Comparison of ENCODE assay signal across 1 cellular context in the genomic region with DNA sequence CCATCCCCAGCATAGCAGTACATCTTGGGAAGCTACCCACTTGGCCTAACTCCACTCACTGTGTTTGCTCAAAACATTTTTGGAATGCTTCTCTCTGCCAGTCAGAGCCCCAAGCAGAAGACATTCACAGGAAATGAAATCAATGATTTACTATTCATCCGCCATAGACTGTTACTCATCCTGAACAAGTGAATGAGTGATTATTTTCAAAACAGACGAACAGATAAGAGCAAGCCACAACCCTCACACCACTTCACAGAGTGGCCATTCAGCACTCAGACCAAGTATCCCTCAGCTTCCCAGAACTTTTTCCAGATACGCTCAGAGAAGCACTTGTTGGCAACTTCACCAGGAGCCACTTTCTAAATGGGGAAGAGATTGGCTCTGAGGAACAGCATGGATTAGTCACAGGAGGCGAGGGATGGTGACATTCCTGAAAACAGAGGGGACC.
TF ChIP-seq lines count a peak whose summit lies in the region.

No MANE protein-coding gene starts in this region.

TF ChIP-seq in HepG2, 621 proteins besides CTCF, POLR2A, EP300 and RAD21 (continued from another document and continues in another):
- TF ChIP-seq, protein P1, sequence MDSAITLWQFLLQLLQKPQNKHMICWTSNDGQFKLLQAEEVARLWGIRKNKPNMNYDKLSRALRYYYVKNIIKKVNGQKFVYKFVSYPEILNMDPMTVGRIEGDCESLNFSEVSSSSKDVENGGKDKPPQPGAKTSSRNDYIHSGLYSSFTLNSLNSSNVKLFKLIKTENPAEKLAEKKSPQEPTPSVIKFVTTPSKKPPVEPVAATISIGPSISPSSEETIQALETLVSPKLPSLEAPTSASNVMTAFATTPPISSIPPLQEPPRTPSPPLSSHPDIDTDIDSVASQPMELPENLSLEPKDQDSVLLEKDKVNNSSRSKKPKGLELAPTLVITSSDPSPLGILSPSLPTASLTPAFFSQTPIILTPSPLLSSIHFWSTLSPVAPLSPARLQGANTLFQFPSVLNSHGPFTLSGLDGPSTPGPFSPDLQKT (CRISPR knock-in tag; IDR thresholded peaks at IDR 0.05; ENCODE audit: borderline replicate concordance), result no peak
- TF ChIP-seq ZNF549 (CRISPR knock-in tag; IDR thresholded peaks at IDR 0.05) (no peak), NR2F1 (CRISPR knock-in tag; IDR thresholded peaks at IDR 0.05) (no peak), LCORL (IDR thresholded peaks at IDR 0.05) (no peak), LCORL (CRISPR knock-in tag; IDR thresholded peaks at IDR 0.05) (0 out of 2 replicates have a peak, but pooled peaks have one; percentile 23), JUNB (CRISPR knock-in tag; IDR thresholded peaks at IDR 0.05; ENCODE audit: borderline replicate concordance) (peak; percentile 72; the same call in 1 of the 2 replicates), ZNF3 (CRISPR knock-in tag; IDR thresholded peaks at IDR 0.05) (peak; percentile 96), ZNF253 (CRISPR knock-in tag; IDR thresholded peaks at IDR 0.05; ENCODE audit: borderline replicate concordance) (no peak), PHF21A (CRISPR knock-in tag; IDR thresholded peaks at IDR 0.05) (peak; percentile 69; the same call in 1 of the 2 replicates), RCOR2 (CRISPR knock-in tag; IDR thresholded peaks at IDR 0.05) (0 out of 2 replicates have a peak, but pooled peaks have one; percentile 45), ATF1 (CRISPR knock-in tag; IDR thresholded peaks at IDR 0.05) (no peak), DPF2 (CRISPR knock-in tag; IDR thresholded peaks at IDR 0.05; ENCODE audit: borderline replicate concordance, low read depth) (peak; percentile 64; the same call in 1 of the 2 replicates), CEBPG (CRISPR knock-in tag; IDR thresholded peaks at IDR 0.05) (no peak), ZNF10 (CRISPR knock-in tag; IDR thresholded peaks at IDR 0.05; ENCODE audit: borderline replicate concordance, low read depth) (no peak), ZFP62 (CRISPR knock-in tag; IDR thresholded peaks at IDR 0.05) (no peak), SALL1 (CRISPR knock-in tag; IDR thresholded peaks at IDR 0.05) (no peak), ZNF235 (CRISPR knock-in tag; IDR thresholded peaks at IDR 0.05; ENCODE audit: borderline replicate concordance) (no peak), KAT8 (CRISPR knock-in tag; IDR thresholded peaks at IDR 0.05) (peak; percentile 35; the same call in 1 of the 2 replicates), ZSCAN9 (CRISPR knock-in tag; IDR thresholded peaks at IDR 0.05; ENCODE audit: borderline replicate concordance) (peak; percentile 100), ZNF713 (CRISPR knock-in tag; IDR thresholded peaks at IDR 0.05) (no peak), ELF3 (CRISPR knock-in tag; IDR thresholded peaks at IDR 0.05) (peak; percentile 51; the same call in 1 of the 2 replicates), KDM2A (CRISPR knock-in tag; IDR thresholded peaks at IDR 0.05; ENCODE audit: borderline replicate concordance, low read depth) (no peak), U2AF1 (optimal IDR thresholded peaks at IDR 0.05; ENCODE audit: low read depth, low read length) (no peak), HDAC2 (CRISPR knock-in tag; IDR thresholded peaks at IDR 0.05) (peak; percentile 67; the same call in 1 of the 2 replicates), NFIC (IDR thresholded peaks at IDR 0.05; ENCODE audit: low read length) (peak; percentile 66), YY1 (IDR thresholded peaks at IDR 0.05; ENCODE audit: insufficient read depth, insufficient replicate concordance, low read depth, low read length) (no peak), KDM3A (CRISPR knock-in tag; IDR thresholded peaks at IDR 0.05; ENCODE audit: low read depth) (no peak), TSC22D2 (CRISPR knock-in tag; IDR thresholded peaks at IDR 0.05; ENCODE audit: borderline replicate concordance) (no peak), PPARG (CRISPR knock-in tag; conservative IDR thresholded peaks at IDR 0.05) (0 out of 2 replicates have a peak, but pooled peaks have one; percentile 43), IKZF4 (CRISPR knock-in tag; IDR thresholded peaks at IDR 0.05; ENCODE audit: borderline replicate concordance, low read depth, not compliant biosample characterization) (no peak), GLI4 (CRISPR knock-in tag; IDR thresholded peaks at IDR 0.05; ENCODE audit: borderline replicate concordance) (no peak), SCMH1 (CRISPR knock-in tag; IDR thresholded peaks at IDR 0.05; ENCODE audit: borderline replicate concordance) (no peak), SNAI1 (CRISPR knock-in tag; IDR thresholded peaks at IDR 0.05; ENCODE audit: borderline replicate concordance) (no peak)
- TF ChIP-seq, protein P2, sequence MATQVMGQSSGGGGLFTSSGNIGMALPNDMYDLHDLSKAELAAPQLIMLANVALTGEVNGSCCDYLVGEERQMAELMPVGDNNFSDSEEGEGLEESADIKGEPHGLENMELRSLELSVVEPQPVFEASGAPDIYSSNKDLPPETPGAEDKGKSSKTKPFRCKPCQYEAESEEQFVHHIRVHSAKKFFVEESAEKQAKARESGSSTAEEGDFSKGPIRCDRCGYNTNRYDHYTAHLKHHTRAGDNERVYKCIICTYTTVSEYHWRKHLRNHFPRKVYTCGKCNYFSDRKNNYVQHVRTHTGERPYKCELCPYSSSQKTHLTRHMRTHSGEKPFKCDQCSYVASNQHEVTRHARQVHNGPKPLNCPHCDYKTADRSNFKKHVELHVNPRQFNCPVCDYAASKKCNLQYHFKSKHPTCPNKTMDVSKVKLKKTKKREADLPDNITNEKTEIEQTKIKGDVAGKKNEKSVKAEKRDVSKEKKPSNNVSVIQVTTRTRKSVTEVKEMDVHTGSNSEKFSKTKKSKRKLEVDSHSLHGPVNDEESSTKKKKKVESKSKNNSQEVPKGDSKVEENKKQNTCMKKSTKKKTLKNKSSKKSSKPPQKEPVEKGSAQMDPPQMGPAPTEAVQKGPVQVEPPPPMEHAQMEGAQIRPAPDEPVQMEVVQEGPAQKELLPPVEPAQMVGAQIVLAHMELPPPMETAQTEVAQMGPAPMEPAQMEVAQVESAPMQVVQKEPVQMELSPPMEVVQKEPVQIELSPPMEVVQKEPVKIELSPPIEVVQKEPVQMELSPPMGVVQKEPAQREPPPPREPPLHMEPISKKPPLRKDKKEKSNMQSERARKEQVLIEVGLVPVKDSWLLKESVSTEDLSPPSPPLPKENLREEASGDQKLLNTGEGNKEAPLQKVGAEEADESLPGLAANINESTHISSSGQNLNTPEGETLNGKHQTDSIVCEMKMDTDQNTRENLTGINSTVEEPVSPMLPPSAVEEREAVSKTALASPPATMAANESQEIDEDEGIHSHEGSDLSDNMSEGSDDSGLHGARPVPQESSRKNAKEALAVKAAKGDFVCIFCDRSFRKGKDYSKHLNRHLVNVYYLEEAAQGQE (IDR thresholded peaks at IDR 0.05; ENCODE audit: borderline replicate concordance in 1 of 2, low read depth in 1 of 2, low read length in 2 of 2), result no peak
- TF ChIP-seq, protein P3, sequence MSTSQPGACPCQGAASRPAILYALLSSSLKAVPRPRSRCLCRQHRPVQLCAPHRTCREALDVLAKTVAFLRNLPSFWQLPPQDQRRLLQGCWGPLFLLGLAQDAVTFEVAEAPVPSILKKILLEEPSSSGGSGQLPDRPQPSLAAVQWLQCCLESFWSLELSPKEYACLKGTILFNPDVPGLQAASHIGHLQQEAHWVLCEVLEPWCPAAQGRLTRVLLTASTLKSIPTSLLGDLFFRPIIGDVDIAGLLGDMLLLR (CRISPR knock-in tag; IDR thresholded peaks at IDR 0.05), result no peak
- TF ChIP-seq, protein P4, sequence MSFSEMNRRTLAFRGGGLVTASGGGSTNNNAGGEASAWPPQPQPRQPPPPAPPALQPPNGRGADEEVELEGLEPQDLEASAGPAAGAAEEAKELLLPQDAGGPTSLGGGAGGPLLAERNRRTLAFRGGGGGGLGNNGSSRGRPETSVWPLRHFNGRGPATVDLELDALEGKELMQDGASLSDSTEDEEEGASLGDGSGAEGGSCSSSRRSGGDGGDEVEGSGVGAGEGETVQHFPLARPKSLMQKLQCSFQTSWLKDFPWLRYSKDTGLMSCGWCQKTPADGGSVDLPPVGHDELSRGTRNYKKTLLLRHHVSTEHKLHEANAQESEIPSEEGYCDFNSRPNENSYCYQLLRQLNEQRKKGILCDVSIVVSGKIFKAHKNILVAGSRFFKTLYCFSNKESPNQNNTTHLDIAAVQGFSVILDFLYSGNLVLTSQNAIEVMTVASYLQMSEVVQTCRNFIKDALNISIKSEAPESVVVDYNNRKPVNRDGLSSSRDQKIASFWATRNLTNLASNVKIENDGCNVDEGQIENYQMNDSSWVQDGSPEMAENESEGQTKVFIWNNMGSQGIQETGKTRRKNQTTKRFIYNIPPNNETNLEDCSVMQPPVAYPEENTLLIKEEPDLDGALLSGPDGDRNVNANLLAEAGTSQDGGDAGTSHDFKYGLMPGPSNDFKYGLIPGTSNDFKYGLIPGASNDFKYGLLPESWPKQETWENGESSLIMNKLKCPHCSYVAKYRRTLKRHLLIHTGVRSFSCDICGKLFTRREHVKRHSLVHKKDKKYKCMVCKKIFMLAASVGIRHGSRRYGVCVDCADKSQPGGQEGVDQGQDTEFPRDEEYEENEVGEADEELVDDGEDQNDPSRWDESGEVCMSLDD (CRISPR knock-in tag; IDR thresholded peaks at IDR 0.05; ENCODE audit: borderline replicate concordance), result no peak
- TF ChIP-seq, protein P5, sequence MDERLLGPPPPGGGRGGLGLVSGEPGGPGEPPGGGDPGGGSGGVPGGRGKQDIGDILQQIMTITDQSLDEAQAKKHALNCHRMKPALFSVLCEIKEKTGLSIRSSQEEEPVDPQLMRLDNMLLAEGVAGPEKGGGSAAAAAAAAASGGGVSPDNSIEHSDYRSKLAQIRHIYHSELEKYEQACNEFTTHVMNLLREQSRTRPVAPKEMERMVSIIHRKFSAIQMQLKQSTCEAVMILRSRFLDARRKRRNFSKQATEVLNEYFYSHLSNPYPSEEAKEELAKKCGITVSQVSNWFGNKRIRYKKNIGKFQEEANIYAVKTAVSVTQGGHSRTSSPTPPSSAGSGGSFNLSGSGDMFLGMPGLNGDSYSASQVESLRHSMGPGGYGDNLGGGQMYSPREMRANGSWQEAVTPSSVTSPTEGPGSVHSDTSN (CRISPR knock-in tag; IDR thresholded peaks at IDR 0.05), result peak; percentile 14; the same call in 1 of the 2 replicates
- TF ChIP-seq, protein P6, sequence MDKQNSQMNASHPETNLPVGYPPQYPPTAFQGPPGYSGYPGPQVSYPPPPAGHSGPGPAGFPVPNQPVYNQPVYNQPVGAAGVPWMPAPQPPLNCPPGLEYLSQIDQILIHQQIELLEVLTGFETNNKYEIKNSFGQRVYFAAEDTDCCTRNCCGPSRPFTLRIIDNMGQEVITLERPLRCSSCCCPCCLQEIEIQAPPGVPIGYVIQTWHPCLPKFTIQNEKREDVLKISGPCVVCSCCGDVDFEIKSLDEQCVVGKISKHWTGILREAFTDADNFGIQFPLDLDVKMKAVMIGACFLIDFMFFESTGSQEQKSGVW (CRISPR knock-in tag; IDR thresholded peaks at IDR 0.05; ENCODE audit: borderline replicate concordance), result no peak
- TF ChIP-seq, protein P7, sequence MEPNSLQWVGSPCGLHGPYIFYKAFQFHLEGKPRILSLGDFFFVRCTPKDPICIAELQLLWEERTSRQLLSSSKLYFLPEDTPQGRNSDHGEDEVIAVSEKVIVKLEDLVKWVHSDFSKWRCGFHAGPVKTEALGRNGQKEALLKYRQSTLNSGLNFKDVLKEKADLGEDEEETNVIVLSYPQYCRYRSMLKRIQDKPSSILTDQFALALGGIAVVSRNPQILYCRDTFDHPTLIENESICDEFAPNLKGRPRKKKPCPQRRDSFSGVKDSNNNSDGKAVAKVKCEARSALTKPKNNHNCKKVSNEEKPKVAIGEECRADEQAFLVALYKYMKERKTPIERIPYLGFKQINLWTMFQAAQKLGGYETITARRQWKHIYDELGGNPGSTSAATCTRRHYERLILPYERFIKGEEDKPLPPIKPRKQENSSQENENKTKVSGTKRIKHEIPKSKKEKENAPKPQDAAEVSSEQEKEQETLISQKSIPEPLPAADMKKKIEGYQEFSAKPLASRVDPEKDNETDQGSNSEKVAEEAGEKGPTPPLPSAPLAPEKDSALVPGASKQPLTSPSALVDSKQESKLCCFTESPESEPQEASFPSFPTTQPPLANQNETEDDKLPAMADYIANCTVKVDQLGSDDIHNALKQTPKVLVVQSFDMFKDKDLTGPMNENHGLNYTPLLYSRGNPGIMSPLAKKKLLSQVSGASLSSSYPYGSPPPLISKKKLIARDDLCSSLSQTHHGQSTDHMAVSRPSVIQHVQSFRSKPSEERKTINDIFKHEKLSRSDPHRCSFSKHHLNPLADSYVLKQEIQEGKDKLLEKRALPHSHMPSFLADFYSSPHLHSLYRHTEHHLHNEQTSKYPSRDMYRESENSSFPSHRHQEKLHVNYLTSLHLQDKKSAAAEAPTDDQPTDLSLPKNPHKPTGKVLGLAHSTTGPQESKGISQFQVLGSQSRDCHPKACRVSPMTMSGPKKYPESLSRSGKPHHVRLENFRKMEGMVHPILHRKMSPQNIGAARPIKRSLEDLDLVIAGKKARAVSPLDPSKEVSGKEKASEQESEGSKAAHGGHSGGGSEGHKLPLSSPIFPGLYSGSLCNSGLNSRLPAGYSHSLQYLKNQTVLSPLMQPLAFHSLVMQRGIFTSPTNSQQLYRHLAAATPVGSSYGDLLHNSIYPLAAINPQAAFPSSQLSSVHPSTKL (CRISPR knock-in tag; IDR thresholded peaks at IDR 0.05), result peak; percentile 79
- TF ChIP-seq, protein P8, sequence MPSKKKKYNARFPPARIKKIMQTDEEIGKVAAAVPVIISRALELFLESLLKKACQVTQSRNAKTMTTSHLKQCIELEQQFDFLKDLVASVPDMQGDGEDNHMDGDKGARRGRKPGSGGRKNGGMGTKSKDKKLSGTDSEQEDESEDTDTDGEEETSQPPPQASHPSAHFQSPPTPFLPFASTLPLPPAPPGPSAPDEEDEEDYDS (CRISPR knock-in tag; IDR thresholded peaks at IDR 0.05), result peak; percentile 48; the same call in 1 of the 2 replicates
- TF ChIP-seq, protein P9, sequence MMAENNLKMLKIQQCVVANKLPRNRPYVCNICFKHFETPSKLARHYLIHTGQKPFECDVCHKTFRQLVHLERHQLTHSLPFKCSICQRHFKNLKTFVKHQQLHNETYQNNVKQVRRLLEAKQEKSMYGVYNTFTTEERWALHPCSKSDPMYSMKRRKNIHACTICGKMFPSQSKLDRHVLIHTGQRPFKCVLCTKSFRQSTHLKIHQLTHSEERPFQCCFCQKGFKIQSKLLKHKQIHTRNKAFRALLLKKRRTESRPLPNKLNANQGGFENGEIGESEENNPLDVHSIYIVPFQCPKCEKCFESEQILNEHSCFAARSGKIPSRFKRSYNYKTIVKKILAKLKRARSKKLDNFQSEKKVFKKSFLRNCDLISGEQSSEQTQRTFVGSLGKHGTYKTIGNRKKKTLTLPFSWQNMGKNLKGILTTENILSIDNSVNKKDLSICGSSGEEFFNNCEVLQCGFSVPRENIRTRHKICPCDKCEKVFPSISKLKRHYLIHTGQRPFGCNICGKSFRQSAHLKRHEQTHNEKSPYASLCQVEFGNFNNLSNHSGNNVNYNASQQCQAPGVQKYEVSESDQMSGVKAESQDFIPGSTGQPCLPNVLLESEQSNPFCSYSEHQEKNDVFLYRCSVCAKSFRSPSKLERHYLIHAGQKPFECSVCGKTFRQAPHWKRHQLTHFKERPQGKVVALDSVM (CRISPR knock-in tag; IDR thresholded peaks at IDR 0.05), result no peak
- TF ChIP-seq, protein P10, sequence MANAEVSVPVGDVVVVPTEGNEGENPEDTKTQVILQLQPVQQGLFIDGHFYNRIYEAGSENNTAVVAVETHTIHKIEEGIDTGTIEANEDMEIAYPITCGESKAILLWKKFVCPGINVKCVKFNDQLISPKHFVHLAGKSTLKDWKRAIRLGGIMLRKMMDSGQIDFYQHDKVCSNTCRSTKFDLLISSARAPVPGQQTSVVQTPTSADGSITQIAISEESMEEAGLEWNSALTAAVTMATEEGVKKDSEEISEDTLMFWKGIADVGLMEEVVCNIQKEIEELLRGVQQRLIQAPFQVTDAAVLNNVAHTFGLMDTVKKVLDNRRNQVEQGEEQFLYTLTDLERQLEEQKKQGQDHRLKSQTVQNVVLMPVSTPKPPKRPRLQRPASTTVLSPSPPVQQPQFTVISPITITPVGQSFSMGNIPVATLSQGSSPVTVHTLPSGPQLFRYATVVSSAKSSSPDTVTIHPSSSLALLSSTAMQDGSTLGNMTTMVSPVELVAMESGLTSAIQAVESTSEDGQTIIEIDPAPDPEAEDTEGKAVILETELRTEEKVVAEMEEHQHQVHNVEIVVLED (CRISPR knock-in tag; IDR thresholded peaks at IDR 0.05; ENCODE audit: borderline replicate concordance), result no peak; the same call in 1 of the 2 replicates
